In the genomic region with DNA sequence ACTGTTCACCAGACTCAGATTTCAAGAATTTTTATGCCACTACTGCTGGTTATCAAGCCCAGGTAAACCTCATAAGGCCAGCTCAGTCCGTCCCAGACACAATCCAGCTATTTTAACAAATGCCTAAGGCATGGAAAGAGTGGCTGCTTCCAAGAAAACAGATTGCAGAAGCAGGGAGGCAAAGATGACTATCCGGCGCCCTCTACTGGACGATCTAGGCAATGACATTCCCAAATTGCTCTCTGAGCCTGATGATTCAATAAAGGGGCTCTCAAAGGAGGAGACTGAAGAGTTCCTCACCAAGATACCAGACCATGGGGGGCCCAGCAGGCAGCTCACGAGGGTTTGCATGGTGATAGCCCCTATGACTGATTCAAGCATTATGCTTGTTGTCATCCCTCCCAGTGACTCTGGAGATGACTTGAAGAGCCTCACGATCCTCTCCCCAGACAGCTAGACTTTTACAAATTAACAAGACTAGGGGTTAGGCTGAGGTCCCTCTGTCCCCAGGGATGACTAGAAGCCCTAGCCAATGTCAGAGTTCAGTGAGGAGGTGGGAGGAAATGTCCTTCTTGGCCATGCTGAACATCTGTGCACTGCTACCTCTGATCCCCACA, we compare ENCODE assay signal across 8 cellular contexts. TPM values are rescaled to one million over a fixed set of nuclear protein-coding genes. Genes with fewer than 3 reads are reported as not detected.
DNase-seq lines count a peak whose midpoint lies in the region; ATAC-seq and TF ChIP-seq lines count a peak whose summit lies in the region.

No MANE protein-coding gene starts in this region.

- H3K4me3 Mint-ChIP-seq in brain, result no peak overlapping the region

- ATAC-seq in HG03280 (IDR thresholded peaks at IDR 0.05; ENCODE audit: unreplicated experiment), result peak; percentile 54

- no peaks in the 10 kb centered on the region for H3K27me3 ChIP-seq in Peyer's patch

- H3K36me3 ChIP-seq in Peyer's patch, result no peaks in the 10 kb centered on the region

- peaks cover 5 to 12% (median 10%) of the 10 kb centered on the region in 5 experiments for H3K9me3 Mint-ChIP-seq in brain

- TF ChIP-seq CTCF in Peyer's patch (IDR thresholded peaks at IDR 0.05) (peak; percentile 50 to 86 (median 74)), brain (conservative IDR thresholded peaks at IDR 0.05) (peak; percentile 66 to 80)

- H3K4me1 Mint-ChIP-seq in brain, result no peaks in the 10 kb centered on the region

- no peak overlapping the region for H3K27ac ChIP-seq in Peyer's patch

- no peaks in the 10 kb centered on the region for H3K27me3 Mint-ChIP-seq in brain

- no peak for TF ChIP-seq POLR2A in Peyer's patch (IDR thresholded peaks at IDR 0.05)

- H3K27ac Mint-ChIP-seq in brain, result no peak overlapping the region

- no peaks in the 10 kb centered on the region for H3K4me1 ChIP-seq in Peyer's patch

- no peak overlapping the region for H3K4me3 ChIP-seq in Peyer's patch

- H3K9me3 ChIP-seq in Peyer's patch, result peaks cover 0 to 8% (median 3%) of the 10 kb centered on the region in 4 donors

- H3K36me3 Mint-ChIP-seq in brain, result no peaks in the 10 kb centered on the region

- DNase-seq in SIG-M5 treated with dmso at 0.1 percent for 504 hours (lab: John Stamatoyannopoulos, UW; ENCODE audit: unreplicated experiment) (peak; percentile 22), SIG-M5 (lab: John Stamatoyannopoulos, UW) (no peak), Peyer's patch (peak in 2 of 3 donors; percentile 23 to 79), iPS-NIHi11 (ENCODE audit: low spot score) (peak; percentile 67), NCI-H1930 (lab: John Stamatoyannopoulos, UW) (no peak)
- DNase-seq in stimulated activated CD4-positive, alpha-beta T cell treated with anti-CD3 and anti-CD28 coated beads, Interleukin-15, amount 100 ng/mL, for 24 hours, result peak; percentile 54

RNA-seq across cellular contexts. Expression of gene SERPINB8, which starts 25.0 kb away (rescaled TPM):
- 10 to 100 TPM in 3 of 4 donors, 1 to 10 TPM in 1; 6.6 to 20.2 (median 14.0) TPM for total RNA-seq in Peyer's patch
- polyA plus RNA-seq in brain (ENCODE audit: insufficient read depth, low read depth, low replicate concordance), result 3.4 TPM

RNA-seq across cellular contexts. Expression of gene HMSD, which starts 45.8 kb away (rescaled TPM):
- not detected for total RNA-seq in Peyer's patch
- polyA plus RNA-seq in brain (ENCODE audit: insufficient read depth, low read depth, low replicate concordance), result 5.3 TPM

Comparison
In these comparisons a context has a peak if more than half of its experiments do, and no peak if none do; other contexts are left out.
1. DNase-seq: peak in SIG-M5 treated with dmso at 0.1 percent for 504 hours (single experiment), Peyer's patch (2 of 3), iPS-NIHi11 (single experiment) and stimulated activated CD4-positive, alpha-beta T cell treated with anti-CD3 and anti-CD28 coated beads, Interleukin-15, amount 100 ng/mL, for 24 hours (single experiment); none in SIG-M5 (single experiment) and NCI-H1930 (0 of 2).